In the genomic region with DNA sequence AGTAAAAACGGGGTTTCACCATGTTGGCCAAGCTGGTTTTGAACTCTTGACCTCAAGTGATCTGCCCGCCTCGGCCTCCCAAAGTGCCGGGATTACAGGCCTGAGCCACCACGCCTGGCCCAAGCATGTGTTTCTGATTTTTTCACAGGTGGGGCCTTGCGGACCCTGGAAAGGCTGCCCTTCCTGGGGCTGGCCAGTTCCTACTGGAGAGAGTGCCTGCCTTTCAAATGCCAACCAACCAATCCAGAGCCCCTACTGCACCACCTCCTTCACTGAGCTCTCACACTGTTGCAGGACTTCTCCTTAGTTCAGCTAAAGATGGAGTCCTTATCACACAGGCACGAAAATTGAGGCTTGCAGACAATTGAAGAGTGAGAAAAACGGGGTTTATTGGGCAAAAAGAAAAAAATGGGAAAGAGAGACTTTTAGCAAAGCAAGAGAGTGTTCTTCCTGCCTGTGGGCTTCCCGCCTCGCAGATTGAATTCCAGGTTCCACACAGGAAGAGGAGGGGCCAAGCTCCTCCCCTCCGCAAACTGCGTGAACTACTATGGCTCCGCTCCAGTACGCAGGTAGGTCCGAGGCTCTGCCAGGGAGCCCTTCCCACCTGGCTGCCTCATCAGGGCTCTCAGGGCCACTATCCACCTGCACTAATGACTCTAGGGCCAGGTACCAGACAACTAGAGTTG, we compare ENCODE assay signal across 14 cellular contexts. TPM values are rescaled to one million over a fixed set of nuclear protein-coding genes. Genes with fewer than 3 reads are reported as not detected.
DNase-seq lines count a peak whose midpoint lies in the region; ATAC-seq and TF ChIP-seq lines count a peak whose summit lies in the region.
"Had no signal": no experiment of that assay in that cellular context is flagged by ENCODE, and none has a peak within 500 bp of the region (broad histone marks: within the 10 kb centered on the region; RNA-seq: fewer than 3 reads in every experiment).

No MANE protein-coding gene starts in this region.

- H2BK12ac ChIP-seq in neuronal stem cell (ENCODE audit: low read length) = no peak overlapping the region

- no peaks in the 10 kb centered on the region for H3K36me3 Mint-ChIP-seq in MCF 10A (ENCODE audit: insufficient read depth, unreplicated experiment)
- peaks cover 4% of the 10 kb centered on the region for H3K36me3 Mint-ChIP-seq in WTC11

- H2BK5ac ChIP-seq in neuronal stem cell (ENCODE audit: low read length) = no peak overlapping the region

- H2AK5ac ChIP-seq in neuronal stem cell (ENCODE audit: low read depth, low read length) = no peak overlapping the region

- H3K4me1 Mint-ChIP-seq in MCF 10A (ENCODE audit: insufficient read depth, unreplicated experiment) (peaks cover 10% of the 10 kb centered on the region), WTC11 (peaks cover 2% of the 10 kb centered on the region)

- H3K79me1 ChIP-seq in neuronal stem cell (ENCODE audit: low read depth, low read length) = peaks cover 3% of the 10 kb centered on the region

- peak overlapping the region; percentile 76 for H3K4ac ChIP-seq in neuronal stem cell (ENCODE audit: low read length)

- POLR2A ChIA-PET in MCF 10A (lab: Yijun Ruan, JAX) (interaction anchor here (1.6 kb wide), 1 partner anchor 37 kb away, joined by 7 read pairs; the partner anchor contains the start of gene MARCHF6), WTC11 (lab: Charles Lee) (no interaction called here)

- no peak overlapping the region for H4K8ac ChIP-seq in neuronal stem cell (ENCODE audit: low read depth, low read length)

- H3K4me3 ChIP-seq in breast epithelium = no peak overlapping the region
- no peak overlapping the region for H3K4me3 ChIP-seq in neuronal stem cell (ENCODE audit: low read length in 2 of 2)

- H3K27me3 Mint-ChIP-seq in MCF 10A (ENCODE audit: insufficient read depth, unreplicated experiment) (no peaks in the 10 kb centered on the region), WTC11 (ENCODE audit: low read depth) (no peaks in the 10 kb centered on the region; the same call in 1 of the 2 replicates)

- peak overlapping the region; percentile 46 for H3K27ac Mint-ChIP-seq in MCF 10A (ENCODE audit: low read depth, unreplicated experiment)
- H3K27ac Mint-ChIP-seq in WTC11 = no peak overlapping the region

- no peak overlapping the region for H4K91ac ChIP-seq in neuronal stem cell (ENCODE audit: low read depth, low read length, poor library complexity)

- no peak overlapping the region for H2BK15ac ChIP-seq in neuronal stem cell (ENCODE audit: low read length)

- ATAC-seq in WTC11 = peak; percentile 89
- no peak for ATAC-seq in HG03025 (IDR thresholded peaks at IDR 0.05; ENCODE audit: low FRiP score, unreplicated experiment)
- ATAC-seq: Right ventricle myocardium inferior had no signal

- H3K9ac ChIP-seq in neuronal stem cell (ENCODE audit: low read depth, low read length, poor library complexity) = no peak overlapping the region

- H3K9me3 ChIP-seq in breast epithelium = no peaks in the 10 kb centered on the region
- H3K9me3 ChIP-seq in neuronal stem cell (replicated peaks in 1 of 2; ENCODE audit: control insufficient read depth in 2 of 2, insufficient read depth in 1 of 2, low read depth in 1 of 2, low read length in 2 of 2) = peaks cover 0 to 3% of the 10 kb centered on the region in 2 donors

- H3K4me3 Mint-ChIP-seq in MCF 10A (ENCODE audit: unreplicated experiment) (no peak overlapping the region), WTC11 (no peak overlapping the region)

- no peak overlapping the region for H2BK120ac ChIP-seq in neuronal stem cell (ENCODE audit: low read depth, low read length)

- BruUV-seq in MCF 10A (replicated peaks; lab: Mats Ljungman, UMichigan) = no TSS peak

- DNase-seq in MCF 10A (ENCODE audit: unreplicated experiment) = no peak
- no peak for DNase-seq in breast epithelium (ENCODE audit: low spot score in 2 of 2)
- no peak for DNase-seq in WTC11 (ENCODE audit: low spot score)
- no peak for DNase-seq in neuronal stem cell (ENCODE audit: low spot score)
- DNase-seq in MV-4-11 (lab: John Stamatoyannopoulos, UW) = no peak
- DNase-seq in dermis blood vessel endothelial cell = no peak
- no peak for DNase-seq in NCI-H526 (lab: John Stamatoyannopoulos, UW)
- DNase-seq: DMS 273 treated with DMSO at 0.1 percent for 48 hours, HCEC 1CT, NCI-H1436 treated with DMSO at 0.1 percent for 48 hours, NCI-H2227 treated with DMSO at 0.1 percent for 48 hours, NCI-H526 treated with DMSO at 0.1 percent for 48 hours had no signal

- H3K4me1 ChIP-seq in breast epithelium (no peaks in the 10 kb centered on the region), neuronal stem cell (ENCODE audit: control insufficient read depth in 2 of 2, insufficient read depth in 1 of 2, low read depth in 1 of 2, low read length in 2 of 2) (no peaks in the 10 kb centered on the region)

- H2AFZ ChIP-seq in neuronal stem cell (ENCODE audit: low read length) = peak overlapping the region; percentile 27

- TF ChIP-seq POLR2A in breast epithelium (IDR thresholded peaks at IDR 0.05) = no peak

- H3K9me3 Mint-ChIP-seq in MCF 10A (ENCODE audit: unreplicated experiment) = no peaks in the 10 kb centered on the region
- H3K9me3 Mint-ChIP-seq in WTC11 = peaks cover 15% of the 10 kb centered on the region

- CTCF ChIA-PET in MCF 10A (lab: Yijun Ruan, JAX) = no interaction called here
- CTCF ChIA-PET in WTC11 (lab: Charles Lee) = interaction anchor here (1.5 kb wide), 1 partner anchor 32 kb away, joined by 3 read pairs; no protein-coding TSS in a partner anchor

- H3K14ac ChIP-seq in neuronal stem cell (ENCODE audit: low read length) = peak overlapping the region; percentile 89

- H3K4me2 ChIP-seq in neuronal stem cell (ENCODE audit: insufficient read depth, low read length, poor library complexity, severe bottlenecking) = no peak overlapping the region

- H3K36me3 ChIP-seq in breast epithelium (no peaks in the 10 kb centered on the region), neuronal stem cell (replicated peaks in 1 of 2; ENCODE audit: control insufficient read depth in 2 of 2, insufficient read depth in 2 of 2, low read length in 2 of 2) (no peaks in the 10 kb centered on the region)

- H3K27me3 ChIP-seq in breast epithelium = no peaks in the 10 kb centered on the region
- H3K27me3 ChIP-seq in neuronal stem cell (ENCODE audit: control insufficient read depth in 3 of 3, insufficient read depth in 3 of 3, low read depth in 1 of 3, low read length in 3 of 3) = peaks cover 0 to 4% (median 0%) of the 10 kb centered on the region in 3 experiments

- no CpG with 5 or more reads among the region's 15 CpGs for WGBS in neuronal stem cell (ENCODE audit: extremely low coverage in 2 of 2, insufficient read length in 2 of 2, insufficient replicate concordance in 1 of 2), 2 donors

- H3K23ac ChIP-seq in neuronal stem cell (ENCODE audit: low read depth, low read length, poor library complexity) = peak overlapping the region; percentile 31

- TF ChIP-seq CTCF in MCF 10A (IDR thresholded peaks at IDR 0.05; ENCODE audit: unreplicated experiment) (no peak), breast epithelium (IDR thresholded peaks at IDR 0.05) (no peak), WTC11 (IDR thresholded peaks at IDR 0.05) (no peak)

- intact Hi-C loops in MCF 10A (cut with micrococcal nuclease) = no loop called here
- intact Hi-C loops in breast epithelium (cut with DNase I; ENCODE audit: low total_unique reads) = loop anchor here (10.0 kb wide), 1 partner anchor 949 kb away; no protein-coding TSS in a partner anchor

- H3K18ac ChIP-seq in neuronal stem cell (ENCODE audit: low read length) = peak overlapping the region; percentile 9

- H3K27ac ChIP-seq in breast epithelium (no peak overlapping the region), neuronal stem cell (replicated peaks; ENCODE audit: low read length) (no peak overlapping the region)

TF ChIP-seq in WTC11, 78 proteins besides CTCF, POLR2A, EP300 and RAD21 (continues in another document):
- peak; percentile 60 for TF ChIP-seq NFYB (CRISPR knock-in tag; conservative IDR thresholded peaks at IDR 0.05; ENCODE audit: low read depth)
- no peak for TF ChIP-seq ZBTB43 (CRISPR knock-in tag; IDR thresholded peaks at IDR 0.05)
- TF ChIP-seq ZNF263 (CRISPR knock-in tag; IDR thresholded peaks at IDR 0.05; ENCODE audit: low read depth) = no peak
- TF ChIP-seq ETV6 (CRISPR knock-in tag; IDR thresholded peaks at IDR 0.05) = no peak
- TF ChIP-seq NR1H2 (CRISPR knock-in tag; IDR thresholded peaks at IDR 0.05) = no peak
- TF ChIP-seq SMAD3 (CRISPR knock-in tag; IDR thresholded peaks at IDR 0.05; ENCODE audit: borderline replicate concordance) = no peak
- no peak for TF ChIP-seq HMGA2 (CRISPR knock-in tag; IDR thresholded peaks at IDR 0.05)
- TF ChIP-seq ZMAT4 (CRISPR knock-in tag; IDR thresholded peaks at IDR 0.05) = no peak
- TF ChIP-seq JUN (CRISPR knock-in tag; IDR thresholded peaks at IDR 0.05) = 0 out of 2 replicates have a peak, but pooled peaks have one; percentile 28

RNA-seq across cellular contexts. Expression of gene CMBL, which starts 8.3 kb away (rescaled TPM):
- total RNA-seq in MCF 10A (2022) (17.6 and 24.9 TPM in 2 replicates), breast epithelium (1 to 10 TPM; 8.2 to 9.4 (median 9.2) TPM), WTC11 (2021) (26.7 to 34.0 TPM (median 27.7 TPM) in 3 replicates), dermis blood vessel endothelial cell (3.6 and 6.3 TPM in 2 replicates)
- polyA plus RNA-seq in neuronal stem cell (2013, experiment 1 of 2) = 36.5 TPM
- polyA plus RNA-seq in neuronal stem cell (2013, experiment 2 of 2) = 35.9 TPM

RNA-seq across cellular contexts. Expression of gene MARCHF6, which starts 37.5 kb away (rescaled TPM):
- 118 and 131 TPM in 2 replicates for total RNA-seq in MCF 10A (2022)
- 100 to 1,000 TPM in 2 of 3 donors, 10 to 100 TPM in 1; 90.8 to 123 (median 121) TPM for total RNA-seq in breast epithelium
- 117 to 122 TPM (median 121 TPM) in 3 replicates for total RNA-seq in WTC11 (2021)
- polyA plus RNA-seq in neuronal stem cell (2013, experiment 1 of 2) = 73.3 TPM
- 72.6 TPM for polyA plus RNA-seq in neuronal stem cell (2013, experiment 2 of 2)
- total RNA-seq in dermis blood vessel endothelial cell = 63.8 and 116 TPM in 2 replicates
